In genomic region chr9:114097613-114098020, GRCh38 we compare ENCODE assay signal across 3 cellular contexts.
A peak's percentile ranks its signal among the peaks of the same experiment; 100 is the strongest.
TF ChIP-seq lines count a peak whose summit lies in the region.

No MANE protein-coding gene starts in this region.

TF ChIP-seq in IMR-90, 13 proteins besides CTCF, POLR2A, EP300 and RAD21:
- no peak for TF ChIP-seq NFE2L2 (IDR thresholded peaks at IDR 0.05; ENCODE audit: low read depth, low read length)

TF ChIP-seq in H1, 55 proteins besides CTCF, POLR2A, EP300 and RAD21:
- TF ChIP-seq KDM1A (IDR thresholded peaks at IDR 0.05; ENCODE audit: borderline replicate concordance, low read length) = peak; percentile 93
- TF ChIP-seq HDAC2 (IDR thresholded peaks at IDR 0.05; ENCODE audit: borderline replicate concordance in 1 of 2, low read depth in 2 of 2, low read length in 2 of 2) = peak in 1 of 2 experiments; percentile 74; a peak in 1 of 4 replicates
- no peak for TF ChIP-seq MAFK (IDR thresholded peaks at IDR 0.05; ENCODE audit: low read depth, low read length)
- no peak for TF ChIP-seq YY1 (IDR thresholded peaks at IDR 0.05; ENCODE audit: low read depth, low read length)
- TF ChIP-seq GTF2F1 (IDR thresholded peaks at IDR 0.05; ENCODE audit: borderline replicate concordance, low read depth, low read length) = no peak

TF ChIP-seq in neural cell, 6 proteins besides CTCF, POLR2A, EP300 and RAD21:
- TF ChIP-seq SMC3 (conservative IDR thresholded peaks at IDR 0.05; ENCODE audit: poor library complexity) (no peak), MXI1 (conservative IDR thresholded peaks at IDR 0.05; ENCODE audit: poor library complexity, severe bottlenecking) (no peak), TAF1 (IDR thresholded peaks at IDR 0.05; ENCODE audit: low read depth) (no peak), REST (IDR thresholded peaks at IDR 0.05; ENCODE audit: borderline replicate concordance) (no peak), POLR2AphosphoS5 (IDR thresholded peaks at IDR 0.05) (no peak), EZH2 (IDR thresholded peaks at IDR 0.05; ENCODE audit: borderline replicate concordance, insufficient read depth, low read length, poor library complexity, severe bottlenecking) (no peak)
TF ChIP-seq in neural cell: peak in this region for 0.
